In genomic region chr14:100872241-100872640, GRCh38 we compare ENCODE assay signal across 22 cellular contexts. TPM values are rescaled to one million over a fixed set of nuclear protein-coding genes. Genes with fewer than 3 reads are reported as not detected.
A peak's percentile ranks its signal among the peaks of the same experiment; 100 is the strongest.
DNase-seq lines count a peak whose midpoint lies in the region; ATAC-seq, FAIRE-seq and TF ChIP-seq lines count a peak whose summit lies in the region.
"Had no signal": no experiment of that assay in that cellular context is flagged by ENCODE, and none has a peak within 500 bp of the region (broad histone marks: within the 10 kb centered on the region; RNA-seq: fewer than 3 reads in every experiment).

No MANE protein-coding gene starts in this region.

- H2AK5ac ChIP-seq in neuronal stem cell (ENCODE audit: low read depth, low read length) = peak overlapping the region; percentile 20

- H3K4me1 Mint-ChIP-seq in CD8-positive, alpha-beta memory T cell = no peaks in the 10 kb centered on the region
- H3K4me1 Mint-ChIP-seq: mesothelial cell of epicardium had no signal

- no peak overlapping the region for H3K4ac ChIP-seq in neuronal stem cell (ENCODE audit: low read length)

- POLR2A ChIA-PET in CD8-positive, alpha-beta memory T cell (lab: Charles Lee) = no interaction called here
- POLR2A ChIA-PET in K562 (lab: Yijun Ruan, JAX) = interaction anchor here (0.6 to 1.3 kb wide), 2 partner anchors 9 to 318 kb away, joined by 3 read pairs; no protein-coding TSS in a partner anchor

- peak overlapping the region; percentile 96 for H2BK15ac ChIP-seq in neuronal stem cell (ENCODE audit: low read length)

- no peak for TF ChIP-seq POLR2A in K562 (conservative IDR thresholded peaks at IDR 0.05)

- no peak overlapping the region for H3K14ac ChIP-seq in neuronal stem cell (ENCODE audit: low read length)

- no peaks in the 10 kb centered on the region for H3K9me3 ChIP-seq in CD8-positive, alpha-beta memory T cell (ENCODE audit: low read length)
- H3K9me3 ChIP-seq in K562 (replicated peaks; ENCODE audit: control insufficient read depth, insufficient read depth, low read depth, low read length) = 0 out of 2 replicates have a peak, but pooled peaks cover 2% of the 10 kb centered on the region
- H3K9me3 ChIP-seq in neuronal stem cell (replicated peaks in 1 of 2; ENCODE audit: control insufficient read depth in 2 of 2, insufficient read depth in 1 of 2, low read depth in 1 of 2, low read length in 2 of 2) = peaks cover 0 to 2% of the 10 kb centered on the region in 2 donors
- H3K9me3 ChIP-seq: BLaER1 treated with 17β-estradiol and CSF1 and Interleukin-3, amounts not matched to agents 10 nM and 100 nM; body of pancreas; neutrophil; sigmoid colon had no signal

- H3K9me3 Mint-ChIP-seq in CD8-positive, alpha-beta memory T cell = no peaks in the 10 kb centered on the region

- peak overlapping the region; percentile 54 for H3K27ac ChIP-seq in CD8-positive, alpha-beta memory T cell (ENCODE audit: low read depth, low read length)
- H3K27ac ChIP-seq in K562 (ENCODE audit: extremely low read depth, low read depth, low read length) (peak overlapping the region; percentile 87), neuronal stem cell (replicated peaks; ENCODE audit: low read length) (no peak overlapping the region)
- H3K27ac ChIP-seq: BLaER1 treated with 17β-estradiol and CSF1 and Interleukin-3, amounts not matched to agents 10 nM and 100 nM; body of pancreas; hepatocyte; neutrophil; sigmoid colon had no signal

- ATAC-seq in K562 (no peak), GM18868 (IDR thresholded peaks at IDR 0.05; ENCODE audit: unreplicated experiment) (no peak)
- ATAC-seq: body of pancreas had no signal

- H4K8ac ChIP-seq in neuronal stem cell (ENCODE audit: low read depth, low read length) = no peak overlapping the region

- H3K9ac ChIP-seq in K562 (ENCODE audit: insufficient read depth in 1 of 2, low read depth in 2 of 2, low read length in 2 of 2) = peak overlapping the region in 1 of 2 experiments; percentile 37; a peak in 1 of 4 replicates
- H3K9ac ChIP-seq in neuronal stem cell (ENCODE audit: low read depth, low read length, poor library complexity) = no peak overlapping the region
- H3K9ac ChIP-seq: BLaER1 treated with 17β-estradiol and CSF1 and Interleukin-3, amounts not matched to agents 10 nM and 100 nM had no signal

- no peak for FAIRE-seq in K562 (lab: Jason Lieb, UNC)

- no peak overlapping the region for H3K4me3 ChIP-seq in CD8-positive, alpha-beta memory T cell (ENCODE audit: low read length)
- H3K4me3 ChIP-seq in K562 (no peak overlapping the region), neuronal stem cell (ENCODE audit: low read length in 2 of 2) (no peak overlapping the region)
- H3K4me3 ChIP-seq: BLaER1 treated with 17β-estradiol and CSF1 and Interleukin-3, amounts not matched to agents 10 nM and 100 nM; body of pancreas; hepatocyte; sigmoid colon had no signal

- H2AFZ ChIP-seq in K562 (ENCODE audit: low read depth, low read length) (peak overlapping the region; percentile 70), neuronal stem cell (ENCODE audit: low read length) (no peak overlapping the region)
- H2AFZ ChIP-seq: hepatocyte had no signal

- H3K27ac Mint-ChIP-seq in CD8-positive, alpha-beta memory T cell = no peak overlapping the region
- H3K27ac Mint-ChIP-seq: mesothelial cell of epicardium had no signal

- intact Hi-C loops in K562 (cut with micrococcal nuclease) = no loop called here

- peak overlapping the region; percentile 82 for H2BK12ac ChIP-seq in neuronal stem cell (ENCODE audit: low read length)

- CTCF ChIA-PET in CD8-positive, alpha-beta memory T cell (lab: Charles Lee) = no interaction called here
- CTCF ChIA-PET in K562 (lab: Yijun Ruan, JAX; ENCODE audit: low intra/inter-chr PET ratio) = interaction anchor here (0.6 kb wide), 1 partner anchor 9 kb away, joined by 4 read pairs; no protein-coding TSS in a partner anchor

- TF ChIP-seq RAD21 in K562 (CRISPR knock-in tag; conservative IDR thresholded peaks at IDR 0.05 in 1 of 2, IDR thresholded peaks at IDR 0.05 in 1 of 2) = no peak

- peaks cover 0 to 6% of the 10 kb centered on the region in 2 donors for H3K27me3 Mint-ChIP-seq in CD8-positive, alpha-beta memory T cell

- H3K4me2 ChIP-seq in K562 (ENCODE audit: insufficient read depth, low read length) = peak overlapping the region; percentile 78; the same call in 1 of the 2 replicates
- H3K4me2 ChIP-seq in neuronal stem cell (ENCODE audit: insufficient read depth, low read length, poor library complexity, severe bottlenecking) = no peak overlapping the region
- H3K4me2 ChIP-seq: BLaER1 treated with 17β-estradiol and CSF1 and Interleukin-3, amounts not matched to agents 10 nM and 100 nM; hepatocyte had no signal

- no peak overlapping the region for H4K91ac ChIP-seq in neuronal stem cell (ENCODE audit: low read depth, low read length, poor library complexity)

- no peaks in the 10 kb centered on the region for H3K79me1 ChIP-seq in neuronal stem cell (ENCODE audit: low read depth, low read length)

- H3K9me1 ChIP-seq in K562 (ENCODE audit: control insufficient read depth, insufficient read depth, low read length) = no peaks in the 10 kb centered on the region

- no peaks in the 10 kb centered on the region for H3K4me1 ChIP-seq in CD8-positive, alpha-beta memory T cell (ENCODE audit: insufficient read depth, low read length)
- H3K4me1 ChIP-seq in K562 (replicated peaks in 1 of 2; ENCODE audit: control insufficient read depth in 2 of 2, insufficient read depth in 2 of 2, low read length in 2 of 2) (peaks cover 16 to 20% of the 10 kb centered on the region in 2 experiments; a peak in 4 of 5 replicates), neuronal stem cell (ENCODE audit: control insufficient read depth in 2 of 2, insufficient read depth in 1 of 2, low read depth in 1 of 2, low read length in 2 of 2) (peaks cover 0 to 5% of the 10 kb centered on the region in 2 donors)
- H3K4me1 ChIP-seq: body of pancreas, sigmoid colon had no signal

- no peak overlapping the region for H2BK5ac ChIP-seq in neuronal stem cell (ENCODE audit: low read length)

- no peak for DNase-seq in CD8-positive, alpha-beta memory T cell
- DNase-seq in HCEC 1CT (peak; percentile 16), K562 (ENCODE audit: extremely low read depth in 1 of 4, low spot score in 3 of 4) (peak in 1 of 4 experiments; percentile 13), neuronal stem cell (ENCODE audit: low spot score) (no peak), NCI-H2081 treated with DMSO at 0.1 percent for 48 hours (lab: John Stamatoyannopoulos, UW) (no peak), NCI-H2107 treated with DMSO at 0.1 percent for 48 hours (lab: John Stamatoyannopoulos, UW; ENCODE audit: unreplicated experiment) (no peak)
- DNase-seq: activated gamma-delta T cell treated with Interleukin-2 at 50 U/mL for 16 hours; body of pancreas; kidney glomerular epithelial cell; NCI-H1092 treated with DMSO at 0.1 percent for 48 hours; NCI-H2171 treated with DMSO at 0.1 percent for 48 hours; stimulated activated CD4-positive, alpha-beta T cell treated with anti-CD3 and anti-CD28 coated beads, Interleukin-4, amount 100 ng/mL, for 24 hours; stimulated activated CD8-positive, alpha-beta memory T cell treated with anti-CD3 and anti-CD28 coated beads, Interleukin-4, amount 100 ng/mL, for 48 hours had no signal

- no peaks in the 10 kb centered on the region for H4K20me1 ChIP-seq in K562 (replicated peaks; ENCODE audit: control insufficient read depth, insufficient read depth, low read length)
- H4K20me1 ChIP-seq: BLaER1 treated with 17β-estradiol and CSF1 and Interleukin-3, amounts not matched to agents 10 nM and 100 nM had no signal

- TF ChIP-seq EP300 in K562 (IDR thresholded peaks at IDR 0.05; ENCODE audit: low read length) = no peak

- TF ChIP-seq CTCF in K562 (IDR thresholded peaks at IDR 0.05 in 2 of 3, conservative IDR thresholded peaks at IDR 0.05 in 1 of 3; ENCODE audit: insufficient read depth in 2 of 3, low read depth in 1 of 3, low read length in 3 of 3) = no peak

- H3K4me3 Mint-ChIP-seq in CD8-positive, alpha-beta memory T cell = no peak overlapping the region
- H3K4me3 Mint-ChIP-seq: mesothelial cell of epicardium had no signal

- no peaks in the 10 kb centered on the region for H3K79me2 ChIP-seq in K562 (ENCODE audit: control insufficient read depth, insufficient read depth, low read length)
- H3K79me2 ChIP-seq: hepatocyte had no signal

- 26% methylated on average over 3 of the region's 3 CpGs for WGBS in K562 (ENCODE audit: insufficient coverage, low coverage, missing lambda C conversion rate)
- no CpG with 5 or more reads among the region's 3 CpGs for WGBS in neuronal stem cell (ENCODE audit: extremely low coverage in 2 of 2, insufficient read length in 2 of 2, insufficient replicate concordance in 1 of 2), 2 donors

- H3K36me3 ChIP-seq in CD8-positive, alpha-beta memory T cell (ENCODE audit: insufficient read depth, low read length) = no peaks in the 10 kb centered on the region
- H3K36me3 ChIP-seq in K562 (ENCODE audit: control insufficient read depth, insufficient read depth, low read length) = no peaks in the 10 kb centered on the region
- no peaks in the 10 kb centered on the region for H3K36me3 ChIP-seq in neuronal stem cell (replicated peaks in 1 of 2; ENCODE audit: control insufficient read depth in 2 of 2, insufficient read depth in 2 of 2, low read length in 2 of 2)
- H3K36me3 ChIP-seq: BLaER1 treated with 17β-estradiol and CSF1 and Interleukin-3, amounts not matched to agents 10 nM and 100 nM; neutrophil; sigmoid colon had no signal

- no TSS peak for BruUV-seq in K562 (replicated peaks; lab: Mats Ljungman, UMichigan)

- H3K18ac ChIP-seq in neuronal stem cell (ENCODE audit: low read length) = peak overlapping the region; percentile 62

- H3K23ac ChIP-seq in neuronal stem cell (ENCODE audit: low read depth, low read length, poor library complexity) = no peak overlapping the region

- H2BK120ac ChIP-seq in neuronal stem cell (ENCODE audit: low read depth, low read length) = no peak overlapping the region

- no peaks in the 10 kb centered on the region for H3K36me3 Mint-ChIP-seq in CD8-positive, alpha-beta memory T cell
- H3K36me3 Mint-ChIP-seq: mesothelial cell of epicardium had no signal

- in situ Hi-C loops in K562 (cut with MboI) = no loop called here

- H3K27me3 ChIP-seq in CD8-positive, alpha-beta memory T cell (ENCODE audit: insufficient read depth, low read length, poor library complexity, severe bottlenecking) = no peaks in the 10 kb centered on the region
- H3K27me3 ChIP-seq in K562 (ENCODE audit: control insufficient read depth in 2 of 2, insufficient read depth in 2 of 2, low read length in 2 of 2) (no peaks in the 10 kb centered on the region), neuronal stem cell (ENCODE audit: control insufficient read depth in 3 of 3, insufficient read depth in 3 of 3, low read depth in 1 of 3, low read length in 3 of 3) (peaks cover 0 to 4% (median 0%) of the 10 kb centered on the region in 3 experiments)
- H3K27me3 ChIP-seq: BLaER1 treated with 17β-estradiol and CSF1 and Interleukin-3, amounts not matched to agents 10 nM and 100 nM; body of pancreas; hepatocyte; neutrophil had no signal

RNA-seq across cellular contexts. Expression of gene RTL1, which starts 31.3 kb away (rescaled TPM):
- total RNA-seq in CD8-positive, alpha-beta memory T cell = not detected
- not detected for polyA plus RNA-seq in CD8-positive, alpha-beta memory T cell
- not detected in 2 replicates for total RNA-seq in K562 (2011; cell fraction: chromatin; rRNA removed; ENCODE audit: low replicate concordance)
- total RNA-seq in K562 (2011; cell fraction: nucleolus; rRNA removed) = not detected in 2 replicates
- total RNA-seq in K562 (2011; cell fraction: nucleoplasm; rRNA removed) = not detected in 2 replicates
- total RNA-seq in K562 (2014; rRNA removed) = not detected in 2 replicates
- total RNA-seq in K562 (2014; rRNA removed; fragmentation: Illumina TruSeq; extraction: Trizol) = not detected in 2 replicates
- not detected in 2 replicates for total RNA-seq in K562 (2015; rRNA removed; fragmentation: Illumina TruSeq; extraction: Trizol)
- not detected in 2 replicates for total RNA-seq in K562 (2021)
- not detected in 2 replicates for polyA plus RNA-seq in K562 (2011; rRNA removed)
- 0.03 TPM in 1 of 2 replicates, not detected in the other for polyA plus RNA-seq in K562 (2011; cell fraction: cytosol; rRNA removed)
- polyA plus RNA-seq in K562 (2011; cell fraction: nucleus; rRNA removed) = 0.04 TPM in 1 of 2 replicates, not detected in the other
- 0.03 and 0.04 TPM in 2 replicates for polyA plus RNA-seq in K562 (2012)
- polyA plus RNA-seq in K562 (2014; fragmentation: Illumina TruSeq; extraction: Trizol) = not detected in 2 replicates
- polyA plus RNA-seq in K562 (2014; fragmentation: Nextera tagmentation; extraction: Ambion mirVana) = not detected
- polyA plus RNA-seq in K562 (2014; rRNA removed) = not detected in 2 replicates
- not detected in 2 replicates for polyA minus RNA-seq in K562 (2011; rRNA and poly(A)+ RNA removed)
- polyA minus RNA-seq in K562 (2011; cell fraction: cytosol; rRNA and poly(A)+ RNA removed) = 0.19 TPM in 1 of 2 replicates, not detected in the other
- not detected in 2 replicates for polyA minus RNA-seq in K562 (2011; cell fraction: nucleus; rRNA and poly(A)+ RNA removed)
- polyA plus RNA-seq in neuronal stem cell (2013, experiment 1 of 2) = 3.6 TPM
- polyA plus RNA-seq in neuronal stem cell (2013, experiment 2 of 2) = 3.6 TPM
- total RNA-seq: dermis microvascular lymphatic vessel endothelial cell, fibroblast of lung, RPMI7951, sigmoid colon had no signal
- polyA plus RNA-seq: fibroblast of lung, sigmoid colon had no signal

RNA-seq across cellular contexts. Expression of gene MEG3, which starts 46.3 kb away (rescaled TPM):
- under 1 TPM in 1 of 2 experiments, not detected in 1; 0.13 TPM for total RNA-seq in CD8-positive, alpha-beta memory T cell
- not detected for polyA plus RNA-seq in CD8-positive, alpha-beta memory T cell
- 6.3 and 7.3 TPM in 2 replicates for total RNA-seq in K562 (2011; cell fraction: chromatin; rRNA removed; ENCODE audit: low replicate concordance)
- total RNA-seq in K562 (2011; cell fraction: nucleolus; rRNA removed) = 3.7 TPM in 2 replicates
- total RNA-seq in K562 (2011; cell fraction: nucleoplasm; rRNA removed) = 5.4 and 7.5 TPM in 2 replicates
- total RNA-seq in K562 (2014; rRNA removed) = 0.37 and 0.77 TPM in 2 replicates
- total RNA-seq in K562 (2014; rRNA removed; fragmentation: Illumina TruSeq; extraction: Trizol) = 0.69 and 1.1 TPM in 2 replicates
- total RNA-seq in K562 (2015; rRNA removed; fragmentation: Illumina TruSeq; extraction: Trizol) = 0.83 and 1.3 TPM in 2 replicates
- total RNA-seq in K562 (2021) = 2.7 and 3.8 TPM in 2 replicates
- 0.05 TPM in 1 of 2 replicates, not detected in the other for polyA plus RNA-seq in K562 (2011; rRNA removed)
- polyA plus RNA-seq in K562 (2011; cell fraction: cytosol; rRNA removed) = 0.06 and 0.09 TPM in 2 replicates
- 0.04 and 0.36 TPM in 2 replicates for polyA plus RNA-seq in K562 (2011; cell fraction: nucleus; rRNA removed)
- 2.7 and 17.3 TPM in 2 replicates for polyA plus RNA-seq in K562 (2012)
- polyA plus RNA-seq in K562 (2014; fragmentation: Illumina TruSeq; extraction: Trizol) = 2.4 TPM in 2 replicates
- under 1 TPM; 0.10 to 0.15 TPM for polyA plus RNA-seq in K562 (2014; fragmentation: Nextera tagmentation; extraction: Ambion mirVana)
- 3.9 and 5.3 TPM in 2 replicates for polyA plus RNA-seq in K562 (2014; rRNA removed)
- not detected in 2 replicates for polyA minus RNA-seq in K562 (2011; rRNA and poly(A)+ RNA removed)
- polyA minus RNA-seq in K562 (2011; cell fraction: cytosol; rRNA and poly(A)+ RNA removed) = not detected in 2 replicates
- not detected in 2 replicates for polyA minus RNA-seq in K562 (2011; cell fraction: nucleus; rRNA and poly(A)+ RNA removed)
- polyA plus RNA-seq in neuronal stem cell (2013, experiment 1 of 2) = 61.0 TPM
- 58.1 TPM for polyA plus RNA-seq in neuronal stem cell (2013, experiment 2 of 2)
- total RNA-seq: hepatocyte had no signal
- polyA plus RNA-seq: hepatocyte had no signal
